In genomic region chrX:23276475-23276874, GRCh38 we compare ENCODE assay signal across 34 cellular contexts. TPM values are rescaled to one million over a fixed set of nuclear protein-coding genes. Genes with fewer than 3 reads are reported as not detected.
"Had no signal": no experiment of that assay in that cellular context is flagged by ENCODE, and none has a peak within 500 bp of the region (broad histone marks: within the 10 kb centered on the region; RNA-seq: fewer than 3 reads in every experiment).

No MANE protein-coding gene starts in this region.

- H3K4me1 ChIP-seq: body of pancreas, gastrocnemius medialis, pancreas, psoas muscle, sigmoid colon, stomach, tibial artery, upper lobe of right lung had no signal

- H3K36me3 Mint-ChIP-seq: activated naive CD8-positive, alpha-beta T cell; memory B cell; naive thymus-derived CD8-positive, alpha-beta T cell; stimulated activated memory B cell treated with anti-CD40 and anti-IgM and Interleukin-4, amounts not matched to agents 10 μg/mL and 1 μg/mL and 100 μg/mL, for 72 hours had no signal

- H3K27me3 Mint-ChIP-seq: activated naive CD8-positive, alpha-beta T cell; effector memory CD8-positive, alpha-beta T cell; stimulated activated memory B cell treated with anti-CD40 and anti-IgM and Interleukin-4, amounts not matched to agents 10 μg/mL and 1 μg/mL and 100 μg/mL, for 72 hours had no signal

- H3K4me3 ChIP-seq: body of pancreas, gastrocnemius medialis, pancreas, psoas muscle, sigmoid colon, smooth muscle cell, stomach, tibial artery, upper lobe of right lung had no signal

- ATAC-seq: activated CD4-positive, CD25-positive, alpha-beta regulatory T cell treated with anti-CD3 and anti-CD28 coated beads, Interleukin-2, amount 50 U/mL, for 24 hours; body of pancreas; effector memory CD8-positive, alpha-beta T cell; gastrocnemius medialis; left cardiac atrium; naive thymus-derived CD8-positive, alpha-beta T cell; pancreas; psoas muscle; stimulated activated memory B cell treated with anti-CD40 and anti-IgM and Interleukin-4, amounts not matched to agents 10 μg/mL and 1 μg/mL and 100 μg/mL, for 72 hours; upper lobe of right lung had no signal

- H3K9me3 ChIP-seq: body of pancreas, gastrocnemius medialis, pancreas, psoas muscle, sigmoid colon, stomach, tibial artery, upper lobe of right lung had no signal

- H3K27ac ChIP-seq: body of pancreas, gastrocnemius medialis, pancreas, psoas muscle, sigmoid colon, stomach, tibial artery, upper lobe of right lung, VCaP had no signal

- H3K36me3 ChIP-seq: gastrocnemius medialis, pancreas, sigmoid colon, stomach, tibial artery, upper lobe of right lung had no signal

- H3K4me1 Mint-ChIP-seq: memory B cell; naive thymus-derived CD8-positive, alpha-beta T cell; neural crest cell; stimulated activated memory B cell treated with anti-CD40 and anti-IgM and Interleukin-4, amounts not matched to agents 10 μg/mL and 1 μg/mL and 100 μg/mL, for 72 hours had no signal

- H3K27me3 ChIP-seq: body of pancreas, gastrocnemius medialis, pancreas, sigmoid colon, stomach, tibial artery, upper lobe of right lung had no signal

- H3K27ac Mint-ChIP-seq: activated naive CD8-positive, alpha-beta T cell; effector memory CD8-positive, alpha-beta T cell; memory B cell; naive thymus-derived CD8-positive, alpha-beta T cell; stimulated activated memory B cell treated with anti-CD40 and anti-IgM and Interleukin-4, amounts not matched to agents 10 μg/mL and 1 μg/mL and 100 μg/mL, for 72 hours; T-helper 1 cell treated with Interleukin-12 subunit alpha and Interleukin-12 subunit beta and Interleukin-4 antibody, amounts not matched to agents 30 μg/mL and 1 μg/mL, for 36 hours had no signal

- H3K9me3 Mint-ChIP-seq: memory B cell; neural crest cell; stimulated activated memory B cell treated with anti-CD40 and anti-IgM and Interleukin-4, amounts not matched to agents 10 μg/mL and 1 μg/mL and 100 μg/mL, for 72 hours; T-helper 1 cell treated with Interleukin-12 subunit alpha and Interleukin-12 subunit beta and Interleukin-4 antibody, amounts not matched to agents 30 μg/mL and 1 μg/mL, for 36 hours had no signal

- H3K4me3 Mint-ChIP-seq: activated naive CD8-positive, alpha-beta T cell; effector memory CD8-positive, alpha-beta T cell; memory B cell; naive thymus-derived CD8-positive, alpha-beta T cell; neural crest cell; stimulated activated memory B cell treated with anti-CD40 and anti-IgM and Interleukin-4, amounts not matched to agents 10 μg/mL and 1 μg/mL and 100 μg/mL, for 72 hours; T-helper 1 cell treated with Interleukin-12 subunit alpha and Interleukin-12 subunit beta and Interleukin-4 antibody, amounts not matched to agents 30 μg/mL and 1 μg/mL, for 36 hours had no signal

- DNase-seq: activated CD4-positive, alpha-beta T cell treated with anti-CD3 and anti-CD28 coated beads for 48 hours; activated CD4-positive, alpha-beta T cell treated with anti-CD3 and anti-CD28 coated beads, Interleukin-2, amount 50 U/mL, for 48 hours; activated CD8-positive, alpha-beta memory T cell treated with anti-CD3 and anti-CD28 coated beads for 24 hours; activated effector memory CD4-positive, alpha-beta T cell treated with Interleukin-2 at 50 U/mL for 16 hours; activated naive CD4-positive, alpha-beta T cell treated with Interleukin-2 at 50 U/mL for 16 hours; anterior cingulate cortex; body of pancreas; cortex of kidney; effector memory CD8-positive, alpha-beta T cell; gastrocnemius medialis; glutamatergic neuron; islet precursor cell; left cardiac atrium; midbrain; naive thymus-derived CD8-positive, alpha-beta T cell; nucleus accumbens; pancreas; psoas muscle; sigmoid colon; stimulated activated CD4-positive, alpha-beta T cell treated with anti-CD3 and anti-CD28 coated beads, Interleukin-1b, Interleukin-23, amount 100 ng/mL, for 48 hours; stimulated activated CD4-positive, alpha-beta T cell treated with anti-CD3 and anti-CD28 coated beads, Interleukin-4, amount 100 ng/mL, for 4 hours; stimulated activated CD8-positive, alpha-beta memory T cell treated with anti-CD3 and anti-CD28 coated beads, Interleukin-4, amount 100 ng/mL, for 48 hours; stomach; T-helper 9 cell; tibial artery; upper lobe of right lung had no signal

RNA-seq across cellular contexts. Expression of gene PTCHD1, which starts 58.2 kb away (rescaled TPM):
- total RNA-seq: naive thymus-derived CD8-positive, alpha-beta T cell had no signal
- polyA plus RNA-seq: naive thymus-derived CD8-positive, alpha-beta T cell had no signal
